ENCODE assay signal across 1 cellular context in genomic region chr14:68349900-68350323, GRCh38.
TF ChIP-seq lines count a peak whose summit lies in the region.

No MANE protein-coding gene starts in this region.

TF ChIP-seq in HepG2, 621 proteins besides CTCF, POLR2A, EP300 and RAD21 (continued from another document and continues in another):
- no peak for TF ChIP-seq ZC3H13 (CRISPR knock-in tag; IDR thresholded peaks at IDR 0.05)
- peak; percentile 98 for TF ChIP-seq ZNF503 (CRISPR knock-in tag; IDR thresholded peaks at IDR 0.05)
- TF ChIP-seq EHMT2 (IDR thresholded peaks at IDR 0.05; ENCODE audit: borderline replicate concordance, low read depth, low read length), result peak; percentile 85; the same call in 1 of the 2 replicates
- TF ChIP-seq ZNF674 (CRISPR knock-in tag; IDR thresholded peaks at IDR 0.05; ENCODE audit: low read depth), result no peak
- peak; percentile 79 for TF ChIP-seq MBD4 (IDR thresholded peaks at IDR 0.05; ENCODE audit: borderline replicate concordance, low read length)
- no peak for TF ChIP-seq THAP8 (CRISPR knock-in tag; IDR thresholded peaks at IDR 0.05; ENCODE audit: borderline replicate concordance)
- TF ChIP-seq TEAD3 (CRISPR knock-in tag; optimal IDR thresholded peaks at IDR 0.05; ENCODE audit: borderline replicate concordance), result peak; percentile 92
- peak; percentile 68; the same call in 1 of the 2 replicates for TF ChIP-seq ONECUT2 (CRISPR knock-in tag; IDR thresholded peaks at IDR 0.05)
- TF ChIP-seq HMG20B (CRISPR knock-in tag; conservative IDR thresholded peaks at IDR 0.05), result peak; percentile 100
- TF ChIP-seq TCF7 (IDR thresholded peaks at IDR 0.05; ENCODE audit: low read depth), result peak; percentile 99
- TF ChIP-seq ZNF616 (CRISPR knock-in tag; IDR thresholded peaks at IDR 0.05; ENCODE audit: low read depth), result no peak
- no peak for TF ChIP-seq ZNF580 (CRISPR knock-in tag; IDR thresholded peaks at IDR 0.05; ENCODE audit: borderline replicate concordance, low read depth)
- no peak for TF ChIP-seq ZNF432 (CRISPR knock-in tag; IDR thresholded peaks at IDR 0.05; ENCODE audit: borderline replicate concordance)
- peak; percentile 73; the same call in 1 of the 2 replicates for TF ChIP-seq CEBPB (IDR thresholded peaks at IDR 0.05; ENCODE audit: borderline replicate concordance, low read depth, low read length)
- peak; percentile 73; the same call in 1 of the 2 replicates for TF ChIP-seq SOX13 (IDR thresholded peaks at IDR 0.05)
- TF ChIP-seq SOX13 (CRISPR knock-in tag; conservative IDR thresholded peaks at IDR 0.05 in 1 of 2, IDR thresholded peaks at IDR 0.05 in 1 of 2), result peak in 1 of 2 experiments; percentile 93; a peak in 2 of 4 replicates
- peak; percentile 67 for TF ChIP-seq ZNF781 (CRISPR knock-in tag; IDR thresholded peaks at IDR 0.05; ENCODE audit: borderline replicate concordance, not compliant biosample characterization)
- no peak for TF ChIP-seq ZBTB7A (CRISPR knock-in tag; IDR thresholded peaks at IDR 0.05)
- TF ChIP-seq ZNF724P (CRISPR knock-in tag; IDR thresholded peaks at IDR 0.05; ENCODE audit: borderline replicate concordance), result 0 out of 2 replicates have a peak, but pooled peaks have one; percentile 36
- no peak for TF ChIP-seq ZNF33A (CRISPR knock-in tag; IDR thresholded peaks at IDR 0.05; ENCODE audit: borderline replicate concordance)
- TF ChIP-seq SALL2 (CRISPR knock-in tag; IDR thresholded peaks at IDR 0.05), result peak; percentile 49; the same call in 1 of the 2 replicates
- no peak for TF ChIP-seq ZNF180 (CRISPR knock-in tag; IDR thresholded peaks at IDR 0.05; ENCODE audit: borderline replicate concordance, low read depth)
- TF ChIP-seq FOXA1 (IDR thresholded peaks at IDR 0.05), result peak; percentile 90
- peak; percentile 98 for TF ChIP-seq FOXA1 (CRISPR knock-in tag; IDR thresholded peaks at IDR 0.05)
- TF ChIP-seq AHR (CRISPR knock-in tag; IDR thresholded peaks at IDR 0.05), result no peak
- TF ChIP-seq ZNF629 (CRISPR knock-in tag; conservative IDR thresholded peaks at IDR 0.05), result 0 out of 2 replicates have a peak, but pooled peaks have one; percentile 7
- no peak for TF ChIP-seq NFYC (CRISPR knock-in tag; IDR thresholded peaks at IDR 0.05)
- no peak for TF ChIP-seq KLF9 (CRISPR knock-in tag; IDR thresholded peaks at IDR 0.05; ENCODE audit: low read depth)
- peak; percentile 83; the same call in 1 of the 2 replicates for TF ChIP-seq TBX3 (IDR thresholded peaks at IDR 0.05; ENCODE audit: borderline replicate concordance)
- TF ChIP-seq FOXC1 (CRISPR knock-in tag; IDR thresholded peaks at IDR 0.05; ENCODE audit: borderline replicate concordance), result no peak
- no peak for TF ChIP-seq ZSCAN30 (CRISPR knock-in tag; IDR thresholded peaks at IDR 0.05)
- no peak for TF ChIP-seq ZFP36L2 (CRISPR knock-in tag; IDR thresholded peaks at IDR 0.05)
- peak; percentile 79 for TF ChIP-seq TARDBP (CRISPR knock-in tag; IDR thresholded peaks at IDR 0.05)
- TF ChIP-seq ZNF563 (CRISPR knock-in tag; IDR thresholded peaks at IDR 0.05), result no peak
- TF ChIP-seq IRF2 (CRISPR knock-in tag; IDR thresholded peaks at IDR 0.05), result peak; percentile 84
- peak; percentile 77; the same call in 1 of the 2 replicates for TF ChIP-seq ZMYM3 (CRISPR knock-in tag; IDR thresholded peaks at IDR 0.05)
- peak; percentile 93 for TF ChIP-seq RXRB (CRISPR knock-in tag; IDR thresholded peaks at IDR 0.05; ENCODE audit: borderline replicate concordance)
- peak; percentile 33; the same call in 1 of the 2 replicates for TF ChIP-seq MYPOP (CRISPR knock-in tag; IDR thresholded peaks at IDR 0.05)
- no peak for TF ChIP-seq SETDB1 (CRISPR knock-in tag; IDR thresholded peaks at IDR 0.05; ENCODE audit: borderline replicate concordance)
- peak; percentile 85 for TF ChIP-seq CBFB (CRISPR knock-in tag; IDR thresholded peaks at IDR 0.05)
- TF ChIP-seq PRDM4 (CRISPR knock-in tag; IDR thresholded peaks at IDR 0.05; ENCODE audit: borderline replicate concordance), result no peak
- no peak for TF ChIP-seq ETV6 (CRISPR knock-in tag; conservative IDR thresholded peaks at IDR 0.05)
- 0 out of 2 replicates have a peak, but pooled peaks have one; percentile 40 for TF ChIP-seq YEATS4 (CRISPR knock-in tag; IDR thresholded peaks at IDR 0.05; ENCODE audit: borderline replicate concordance)
- no peak for TF ChIP-seq ATF5 (CRISPR knock-in tag; IDR thresholded peaks at IDR 0.05; ENCODE audit: low read depth)
- no peak for TF ChIP-seq LCORL (IDR thresholded peaks at IDR 0.05)
- TF ChIP-seq LCORL (CRISPR knock-in tag; IDR thresholded peaks at IDR 0.05), result peak; percentile 73
- no peak for TF ChIP-seq KLF13 (CRISPR knock-in tag; IDR thresholded peaks at IDR 0.05)
- TF ChIP-seq SNAPC4 (CRISPR knock-in tag; IDR thresholded peaks at IDR 0.05), result no peak
- TF ChIP-seq ZNF766 (CRISPR knock-in tag; IDR thresholded peaks at IDR 0.05; ENCODE audit: borderline replicate concordance), result peak; percentile 52; the same call in 1 of the 2 replicates
- no peak for TF ChIP-seq HES4 (CRISPR knock-in tag; IDR thresholded peaks at IDR 0.05; ENCODE audit: borderline replicate concordance)
- TF ChIP-seq SKI (IDR thresholded peaks at IDR 0.05; ENCODE audit: partially characterized antibody), result peak; percentile 96
- TF ChIP-seq NFE2L1 (CRISPR knock-in tag; IDR thresholded peaks at IDR 0.05; ENCODE audit: borderline replicate concordance), result no peak
- TF ChIP-seq TBL1XR1 (IDR thresholded peaks at IDR 0.05; ENCODE audit: borderline replicate concordance, low read length, partially characterized antibody), result peak; percentile 94
- TF ChIP-seq ZFP36L1 (CRISPR knock-in tag; IDR thresholded peaks at IDR 0.05), result peak; percentile 57; the same call in 1 of the 2 replicates
- TF ChIP-seq SSRP1 (CRISPR knock-in tag; IDR thresholded peaks at IDR 0.05), result 0 out of 2 replicates have a peak, but pooled peaks have one; percentile 76
- TF ChIP-seq KLF11 (CRISPR knock-in tag; IDR thresholded peaks at IDR 0.05), result 0 out of 2 replicates have a peak, but pooled peaks have one; percentile 29
- no peak for TF ChIP-seq ZSCAN25 (CRISPR knock-in tag; IDR thresholded peaks at IDR 0.05)
- peak; percentile 91 for TF ChIP-seq RARA (CRISPR knock-in tag; IDR thresholded peaks at IDR 0.05)
- TF ChIP-seq SP5 (CRISPR knock-in tag; IDR thresholded peaks at IDR 0.05; ENCODE audit: borderline replicate concordance, low read depth), result peak; percentile 78
- TF ChIP-seq CREB1 (IDR thresholded peaks at IDR 0.05), result no peak
- peak; percentile 76 for TF ChIP-seq CREB1 (CRISPR knock-in tag; IDR thresholded peaks at IDR 0.05)
